Comparison of ENCODE assay signal across 8 cellular contexts in genomic region chr12:117098361-117099217, GRCh38. TPM values are rescaled to one million over a fixed set of nuclear protein-coding genes. Genes with fewer than 3 reads are reported as not detected.
DNase-seq lines count a peak whose midpoint lies in the region; ATAC-seq and TF ChIP-seq lines count a peak whose summit lies in the region.

No MANE protein-coding gene starts in this region.

- H3K27me3 Mint-ChIP-seq in stimulated activated naive CD8-positive, alpha-beta T cell treated with anti-CD3 and anti-CD28 coated beads, Interleukin-15, amount 100 ng/mL, for 72 hours, result peaks cover 40% of the 10 kb centered on the region

- POLR2A ChIA-PET in HCT116 (lab: Charles Lee), result interaction anchor here (0.7 kb wide), 1 partner anchor 10 kb away, joined by 3 read pairs; no protein-coding TSS in a partner anchor

- no peak overlapping the region for H2AFZ ChIP-seq in HCT116 (ENCODE audit: low read depth, low read length, poor library complexity, severe bottlenecking)

- no TSS peak for BruUV-seq in HCT116 (replicated peaks; lab: Mats Ljungman, UMichigan)

- ATAC-seq in GM18502 (IDR thresholded peaks at IDR 0.05; ENCODE audit: poor library complexity, unreplicated experiment) (peak; percentile 43), HCT116 (peak; percentile 57), left lung (peak; percentile 57)
- peak; percentile 41 for ATAC-seq in stimulated activated naive CD8-positive, alpha-beta T cell treated with anti-CD3 and anti-CD28 coated beads, Interleukin-15, amount 100 ng/mL, for 72 hours

- TF ChIP-seq CTCF in HCT116 (IDR thresholded peaks at IDR 0.05 in 2 of 3, conservative IDR thresholded peaks at IDR 0.05 in 1 of 3; ENCODE audit: borderline replicate concordance in 1 of 3, insufficient read depth in 1 of 3, low read depth in 2 of 3, low read length in 2 of 3), result no peak
- TF ChIP-seq CTCF in adrenal gland (IDR thresholded peaks at IDR 0.05), result no peak
- no peak for TF ChIP-seq CTCF in left lung (IDR thresholded peaks at IDR 0.05)

- peaks cover 31% of the 10 kb centered on the region for H3K4me1 Mint-ChIP-seq in stimulated activated naive CD8-positive, alpha-beta T cell treated with anti-CD3 and anti-CD28 coated beads, Interleukin-15, amount 100 ng/mL, for 72 hours

- H3K27ac Mint-ChIP-seq in stimulated activated naive CD8-positive, alpha-beta T cell treated with anti-CD3 and anti-CD28 coated beads, Interleukin-15, amount 100 ng/mL, for 72 hours, result no peak overlapping the region

- H3K4me1 ChIP-seq in HCT116 (ENCODE audit: control insufficient read depth in 1 of 2, insufficient read depth in 2 of 2, low read length in 2 of 2) (peaks cover 4 to 24% of the 10 kb centered on the region in 2 experiments; a peak in 3 of 4 replicates), adrenal gland (replicated peaks in 1 of 2) (peaks cover 16 to 27% of the 10 kb centered on the region in 2 donors), left lung (peaks cover 0 to 29% of the 10 kb centered on the region in 2 donors)

- intact Hi-C loops in HCT116 (cut with micrococcal nuclease), result no loop called here
- intact Hi-C loops in adrenal gland (cut with DNase I), result no loop called here
- intact Hi-C loops in left lung (cut with DNase I), result no loop called here

- H3K27ac ChIP-seq in HCT116 (ENCODE audit: low read depth, low read length) (peak overlapping the region; percentile 58; the same call in 1 of the 2 replicates), adrenal gland (peak overlapping the region in 2 of 5 donors; percentile 25 to 26), left lung (peak overlapping the region in 1 of 2 donors; percentile 23)

- RAD21 ChIA-PET in HCT116 (lab: Charles Lee; ENCODE audit: low non-redundant PET in 1 of 2, low total read pairs in 2 of 2, uncharacterized antibody in 2 of 2, unreplicated experiment in 2 of 2), result no interaction called here

- TF ChIP-seq POLR2A in HCT116 (IDR thresholded peaks at IDR 0.05; ENCODE audit: borderline replicate concordance, extremely low read depth, insufficient read depth, insufficient read length) (no peak), adrenal gland (IDR thresholded peaks at IDR 0.05) (no peak)

- H3K4me3 Mint-ChIP-seq in stimulated activated naive CD8-positive, alpha-beta T cell treated with anti-CD3 and anti-CD28 coated beads, Interleukin-15, amount 100 ng/mL, for 72 hours, result peak overlapping the region; percentile 70 to 77

- H3K4me2 ChIP-seq in HCT116 (ENCODE audit: low read length), result peak overlapping the region; percentile 92

- no peak for TF ChIP-seq RAD21 in HCT116 (IDR thresholded peaks at IDR 0.05; ENCODE audit: low read depth)

- WGBS in adrenal gland, 4 donors, result 1 to 4% (median 1%) methylated on average over 25 to 85 of the region's 85 CpGs

- no peaks in the 10 kb centered on the region for H3K9me2 ChIP-seq in HCT116 (ENCODE audit: insufficient read depth)

- CTCF ChIA-PET in HCT116 (lab: Charles Lee), result interaction anchor here (1.2 kb wide), 1 partner anchor 21 kb away, joined by 3 read pairs; no protein-coding TSS in a partner anchor

- H3K9ac ChIP-seq in HCT116 (ENCODE audit: low read length), result peak overlapping the region; percentile 41; the same call in 1 of the 2 replicates

- H3K27me3 ChIP-seq in HCT116 (ENCODE audit: insufficient read depth, low read length) (peaks cover 52% of the 10 kb centered on the region), adrenal gland (no peaks in the 10 kb centered on the region), left lung (peaks cover 24 to 56% of the 10 kb centered on the region in 2 donors)

- H3K36me3 ChIP-seq in HCT116 (ENCODE audit: control insufficient read depth in 1 of 2, insufficient read depth in 2 of 2, low read length in 2 of 2), result no peaks in the 10 kb centered on the region
- H3K36me3 ChIP-seq in adrenal gland (replicated peaks in 1 of 2), result no peaks in the 10 kb centered on the region
- H3K36me3 ChIP-seq in left lung, result no peaks in the 10 kb centered on the region

- DNase-seq in HCT116 (ENCODE audit: low read depth, low spot score) (no peak), NAMALWA (ENCODE audit: low spot score) (peak; percentile 49), adrenal gland (peak in 2 of 7 donors; percentile 33 to 39), left lung (peak; percentile 41 to 87), anterior cingulate cortex (lab: John Stamatoyannopoulos, UW) (no peak)
- peak; percentile 29 to 31 for DNase-seq in stimulated activated naive CD8-positive, alpha-beta T cell treated with anti-CD3 and anti-CD28 coated beads, Interleukin-15, amount 100 ng/mL, for 72 hours
- DNase-seq in activated CD4-positive, CD25-positive, alpha-beta regulatory T cell treated with anti-CD3 and anti-CD28 coated beads, Interleukin-2, amount 50 U/mL, for 72 hours, result no peak

- H3K9me3 ChIP-seq in HCT116 (ENCODE audit: control insufficient read depth in 1 of 2, insufficient read depth in 1 of 2, low read depth in 1 of 2, low read length in 2 of 2) (no peaks in the 10 kb centered on the region), adrenal gland (replicated peaks in 1 of 3) (no peaks in the 10 kb centered on the region), left lung (no peaks in the 10 kb centered on the region)

- H3K79me2 ChIP-seq in HCT116 (ENCODE audit: insufficient read depth, low read length), result no peaks in the 10 kb centered on the region

- H3K4me3 ChIP-seq in HCT116 (replicated peaks in 1 of 2; ENCODE audit: low read depth in 1 of 2, low read length in 2 of 2) (peak overlapping the region; percentile 50 to 65), adrenal gland (peak overlapping the region; percentile 65 to 90 (median 83)), left lung (peak overlapping the region; percentile 55 to 71)

- H3K9me3 Mint-ChIP-seq in stimulated activated naive CD8-positive, alpha-beta T cell treated with anti-CD3 and anti-CD28 coated beads, Interleukin-15, amount 100 ng/mL, for 72 hours, result no peaks in the 10 kb centered on the region

- H4K20me1 ChIP-seq in HCT116 (ENCODE audit: insufficient read depth), result no peaks in the 10 kb centered on the region

TF ChIP-seq in HCT116, 20 proteins besides CTCF, POLR2A, EP300 and RAD21:
- TF ChIP-seq YY1 (IDR thresholded peaks at IDR 0.05; ENCODE audit: extremely low read depth, insufficient replicate concordance, low read depth, low read length), result no peak
- no peak for TF ChIP-seq MAX (IDR thresholded peaks at IDR 0.05)
- TF ChIP-seq EZH2 (IDR thresholded peaks at IDR 0.05), result peak; percentile 74; the same call in 1 of the 2 replicates
- no peak for TF ChIP-seq SRF (IDR thresholded peaks at IDR 0.05; ENCODE audit: low read depth)
- no peak for TF ChIP-seq ATF3 (IDR thresholded peaks at IDR 0.05)
- no peak for TF ChIP-seq ZBTB33 (IDR thresholded peaks at IDR 0.05; ENCODE audit: extremely low read depth, insufficient replicate concordance, low read length)
- TF ChIP-seq TCF7L2 (IDR thresholded peaks at IDR 0.05; ENCODE audit: borderline replicate concordance, extremely low read depth, insufficient read depth, insufficient read length), result peak; percentile 44
- no peak for TF ChIP-seq EGR1 (IDR thresholded peaks at IDR 0.05; ENCODE audit: low read depth)
- peak; percentile 92; the same call in 1 of the 2 replicates for TF ChIP-seq EZH2phosphoT487 (IDR thresholded peaks at IDR 0.05; ENCODE audit: borderline replicate concordance)

RNA-seq across cellular contexts. Expression of gene TESC, which starts 0.6 kb away (rescaled TPM):
- 10.4 TPM for total RNA-seq in HCT116 (2021; ENCODE audit: unreplicated experiment)
- polyA plus RNA-seq in HCT116 (2012), result 9.7 and 12.2 TPM in 2 replicates
- 100 to 1,000 TPM in 2 of 8 donors, 10 to 100 TPM in 6; 47.8 to 144 (median 82.9) TPM for total RNA-seq in adrenal gland
- 10 to 100 TPM; 34.3 to 73.2 (median 45.4) TPM for polyA plus RNA-seq in adrenal gland
- 10 to 100 TPM in 1 of 2 donors, 1 to 10 TPM in 1; 8.3 to 10.1 TPM for total RNA-seq in left lung

Comparison
In these comparisons a context has a peak if more than half of its experiments do, and no peak if none do; other contexts are left out.
1. DNase-seq: peak in NAMALWA (single experiment), left lung (2 of 2) and stimulated activated naive CD8-positive, alpha-beta T cell treated with anti-CD3 and anti-CD28 coated beads, Interleukin-15, amount 100 ng/mL, for 72 hours (2 of 2); none in HCT116 (single experiment), activated CD4-positive, CD25-positive, alpha-beta regulatory T cell treated with anti-CD3 and anti-CD28 coated beads, Interleukin-2, amount 50 U/mL, for 72 hours (single experiment) and anterior cingulate cortex (0 of 58).
2. Peak in every context shown above with its lines, with median percentiles within 50 percentile points of each other: ATAC-seq and H3K4me3 ChIP-seq.